ENCODE assay signal across 8 cellular contexts in genomic region chr21:42009831-42010506, GRCh38. TPM values are rescaled to one million over a fixed set of nuclear protein-coding genes. Genes with fewer than 3 reads are reported as not detected.
DNase-seq lines count a peak whose midpoint lies in the region; ATAC-seq and TF ChIP-seq lines count a peak whose summit lies in the region.

Gene ZBTB21, minus strand, starts transcription at chr21:42010360. Its CDS starts 16,265 bp downstream, at chr21:41994095.

- TF ChIP-seq RAD21 in liver (IDR thresholded peaks at IDR 0.05): peak in 1 of 2 donors; percentile 24

- ATAC-seq in GM19395 (IDR thresholded peaks at IDR 0.05; ENCODE audit: unreplicated experiment) (peak; percentile 75), HG03565 (IDR thresholded peaks at IDR 0.05; ENCODE audit: unreplicated experiment) (peak; percentile 72)

- no peaks in the 10 kb centered on the region for H3K27me3 ChIP-seq in liver (ENCODE audit: control insufficient read depth in 4 of 4, insufficient read depth in 4 of 4, low read length in 3 of 4)

- H3K4me3 ChIP-seq in liver (ENCODE audit: low read depth in 1 of 3, low read length in 3 of 3): peak within 1 kb of the TSS; percentile 61 to 93 (median 83)

- peaks cover 0 to 8% (median 1%) of the 10 kb centered on the region in 4 donors for H3K4me1 ChIP-seq in liver (ENCODE audit: control insufficient read depth in 4 of 4, insufficient read depth in 4 of 4, low read length in 3 of 4)

- under 1% methylated on average over 75 of the region's 75 CpGs for WGBS in liver

- no peak for TF ChIP-seq CTCF in liver (IDR thresholded peaks at IDR 0.05; ENCODE audit: low read depth, low read length, missing input control)

- peak within 1 kb of the TSS; percentile 84 to 90 for H3K9ac ChIP-seq in liver (ENCODE audit: low read depth in 1 of 2, low read length in 2 of 2)

- H3K9me3 ChIP-seq in liver (ENCODE audit: control insufficient read depth in 4 of 4, low read length in 3 of 4): peaks cover 0 to 1% (median 0%) of the 10 kb centered on the region in 4 donors

- H3K27ac ChIP-seq in liver (ENCODE audit: low read depth in 1 of 2, low read length in 2 of 2): peak within 1 kb of the TSS; percentile 88 to 99

- peaks cover 0 to 4% (median 3%) of the 10 kb centered on the region in 4 donors for H3K36me3 ChIP-seq in liver (ENCODE audit: control insufficient read depth in 4 of 4, insufficient read depth in 3 of 4, low read depth in 1 of 4, low read length in 3 of 4)

- DNase-seq in C1 segment of cervical spinal cord (lab: John Stamatoyannopoulos, UW) (peak; percentile 81 to 99 (median 96)), NCI-H82 (lab: John Stamatoyannopoulos, UW) (peak; percentile 99), dermis microvascular lymphatic vessel endothelial cell (ENCODE audit: low read depth in 2 of 2) (peak; percentile 96 to 97)
- peak; percentile 99 for DNase-seq in activated CD4-positive, alpha-beta T cell treated with anti-CD3 and anti-CD28 coated beads, Interleukin-2, amount 50 U/mL, for 48 hours
- peak; percentile 99 for DNase-seq in stimulated activated CD4-positive, alpha-beta T cell treated with anti-CD3 and anti-CD28 coated beads, Interleukin-4, amount 100 ng/mL, for 24 hours

TF ChIP-seq in liver, 16 proteins besides CTCF, POLR2A, EP300 and RAD21:
- no peak for TF ChIP-seq MAX (IDR thresholded peaks at IDR 0.05)
- TF ChIP-seq JUND (IDR thresholded peaks at IDR 0.05): peak; percentile 90 to 92
- TF ChIP-seq ATF3 (IDR thresholded peaks at IDR 0.05): no peak
- TF ChIP-seq HNF4A (conservative IDR thresholded peaks at IDR 0.05): peak in 1 of 2 donors; percentile 43
- TF ChIP-seq EGR1 (IDR thresholded peaks at IDR 0.05; ENCODE audit: low read depth in 2 of 2): peak in 1 of 2 donors; percentile 32
- TF ChIP-seq RXRA (IDR thresholded peaks at IDR 0.05): peak in 1 of 2 donors; percentile 24
- no peak for TF ChIP-seq GABPA (IDR thresholded peaks at IDR 0.05 in 1 of 2, conservative IDR thresholded peaks at IDR 0.05 in 1 of 2)
- no peak for TF ChIP-seq ZBTB33 (IDR thresholded peaks at IDR 0.05)
- peak; percentile 15 for TF ChIP-seq REST (IDR thresholded peaks at IDR 0.05)
- TF ChIP-seq FOXA2 (IDR thresholded peaks at IDR 0.05): no peak
- TF ChIP-seq YY1 (IDR thresholded peaks at IDR 0.05): peak; percentile 96
- TF ChIP-seq TAF1 (conservative IDR thresholded peaks at IDR 0.05): no peak
- no peak for TF ChIP-seq FOXA1 (IDR thresholded peaks at IDR 0.05)
- no peak for TF ChIP-seq HNF4G (IDR thresholded peaks at IDR 0.05)
- TF ChIP-seq NR2F2 (IDR thresholded peaks at IDR 0.05): no peak
- peak; percentile 25 for TF ChIP-seq SP1 (IDR thresholded peaks at IDR 0.05)

RNA-seq across cellular contexts. Expression of gene ZBTB21, which starts in this region (rescaled TPM):
- 3.0 and 4.2 TPM in 2 replicates for total RNA-seq in dermis microvascular lymphatic vessel endothelial cell
- 10 to 100 TPM in 1 of 2 donors, 1 to 10 TPM in 1; 3.1 to 14.1 TPM for total RNA-seq in liver
- 1 to 10 TPM; 3.5 to 4.6 TPM for polyA plus RNA-seq in liver

Comparison
In these comparisons a context has a peak if more than half of its experiments do, and no peak if none do; other contexts are left out.
1. Peak in every context shown above with its lines: DNase-seq, ATAC-seq, H3K4me3 ChIP-seq and H3K27ac ChIP-seq.